ENCODE assay signal across 23 cellular contexts in the genomic region with DNA sequence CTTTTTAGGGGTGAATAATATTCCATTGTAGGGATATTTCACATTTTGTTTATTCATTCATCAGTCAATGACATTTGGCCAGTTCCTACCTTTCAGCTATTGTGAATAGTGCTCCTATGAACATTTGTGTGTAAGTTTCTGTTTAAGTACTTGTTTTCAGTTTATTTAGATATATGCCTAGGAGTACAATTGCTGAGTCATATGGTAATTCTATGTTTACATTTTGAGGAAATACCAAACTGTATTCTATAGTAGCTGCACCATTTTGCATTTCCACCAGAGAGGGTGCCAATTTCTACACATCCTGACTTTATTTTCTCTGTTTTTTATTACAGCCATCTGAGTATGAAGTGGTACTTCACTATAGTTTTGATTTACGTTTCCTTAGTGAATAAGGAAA. TPM values are rescaled to one million over a fixed set of nuclear protein-coding genes. Genes with fewer than 3 reads are reported as not detected.
A peak's percentile ranks its signal among the peaks of the same experiment; 100 is the strongest.
DNase-seq lines count a peak whose midpoint lies in the region; ATAC-seq, FAIRE-seq and TF ChIP-seq lines count a peak whose summit lies in the region.
"Had no signal": no experiment of that assay in that cellular context is flagged by ENCODE, and none has a peak within 500 bp of the region (broad histone marks: within the 10 kb centered on the region; RNA-seq: fewer than 3 reads in every experiment).

No MANE protein-coding gene starts in this region.

- 44% methylated on average over 1 of the region's 1 CpG for WGBS in A549 (ENCODE audit: missing lambda C conversion rate)

- DNase-seq in DMS53 (lab: John Stamatoyannopoulos, UW) (peak; percentile 46), DMS53 treated with DMSO at 0.1 percent for 48 hours (lab: John Stamatoyannopoulos, UW; ENCODE audit: unreplicated experiment) (no peak), A549 (ENCODE audit: low read depth in 1 of 2, low spot score in 1 of 2) (no peak), astrocyte (ENCODE audit: low read depth) (no peak), osteoblast (ENCODE audit: insufficient read length, low spot score, missing footprints) (peak; percentile 15), anterior cingulate cortex (lab: John Stamatoyannopoulos, UW) (no peak), mesothelial cell of epicardium (ENCODE audit: low spot score in 2 of 2, unreplicated experiment in 2 of 2) (no peak)
- DNase-seq: ACHN; AML-193; BE2C; CD4-positive, alpha-beta T cell; CD8-positive, alpha-beta memory T cell; DMS 273 treated with DMSO at 0.1 percent for 48 hours; DND-41; GDM1; H9 had no signal

- H2AFZ ChIP-seq in astrocyte (ENCODE audit: low read depth, low read length) (no peak overlapping the region), osteoblast (ENCODE audit: low read length) (no peak overlapping the region)
- H2AFZ ChIP-seq: GM23338 had no signal

- H3K4me1 ChIP-seq in A549, result no peaks in the 10 kb centered on the region
- no peaks in the 10 kb centered on the region for H3K4me1 ChIP-seq in astrocyte (ENCODE audit: insufficient read depth, low read length)
- H3K4me1 ChIP-seq in osteoblast (ENCODE audit: insufficient read depth, low read length), result no peaks in the 10 kb centered on the region
- H3K4me1 ChIP-seq: BE2C; BLaER1 treated with 17β-estradiol and CSF1 and Interleukin-3, amounts not matched to agents 10 nM and 100 nM had no signal

- TF ChIP-seq CTCF in A549 (IDR thresholded peaks at IDR 0.05) (no peak), astrocyte (IDR thresholded peaks at IDR 0.05; ENCODE audit: insufficient read depth, low read depth, low read length) (no peak), osteoblast (IDR thresholded peaks at IDR 0.05; ENCODE audit: extremely low read depth, low read depth, low read length) (no peak), mesothelial cell of epicardium (IDR thresholded peaks at IDR 0.05; ENCODE audit: unreplicated experiment) (no peak)

- H3K27me3 Mint-ChIP-seq in astrocyte (ENCODE audit: low read depth, unreplicated experiment), result no peaks in the 10 kb centered on the region
- peaks cover 5% of the 10 kb centered on the region for H3K27me3 Mint-ChIP-seq in mesothelial cell of epicardium (ENCODE audit: low read depth)

- no peak for ATAC-seq in A549
- ATAC-seq: GM12878, GM23338, HCT116 had no signal

- H3K4me2 ChIP-seq in A549, result no peak overlapping the region
- H3K4me2 ChIP-seq in astrocyte (ENCODE audit: low read length), result no peak overlapping the region
- no peak overlapping the region for H3K4me2 ChIP-seq in osteoblast (ENCODE audit: insufficient read depth, low read length)
- H3K4me2 ChIP-seq: BLaER1 treated with 17β-estradiol and CSF1 and Interleukin-3, amounts not matched to agents 10 nM and 100 nM; GM23338 had no signal

- H3K9ac ChIP-seq in astrocyte (ENCODE audit: low read length), result no peak overlapping the region
- H3K9ac ChIP-seq: BLaER1 treated with 17β-estradiol and CSF1 and Interleukin-3, amounts not matched to agents 10 nM and 100 nM had no signal

- H3K27ac ChIP-seq in A549 (no peak overlapping the region), astrocyte (ENCODE audit: low read depth, low read length) (no peak overlapping the region), osteoblast (ENCODE audit: low read depth, low read length) (no peak overlapping the region)
- H3K27ac ChIP-seq: 22Rv1; BLaER1 treated with 17β-estradiol and CSF1 and Interleukin-3, amounts not matched to agents 10 nM and 100 nM had no signal

- TF ChIP-seq POLR2A in A549 (IDR thresholded peaks at IDR 0.05; ENCODE audit: low read length), result no peak

- H3K4me3 Mint-ChIP-seq in astrocyte (ENCODE audit: unreplicated experiment) (no peak overlapping the region), mesothelial cell of epicardium (no peak overlapping the region)
- H3K4me3 Mint-ChIP-seq: CD14-positive monocyte; CD4-positive, alpha-beta T cell; CD8-positive, alpha-beta memory T cell; GM23338; H9 had no signal

- H3K4me3 ChIP-seq in A549 (no peak overlapping the region), astrocyte (ENCODE audit: insufficient read depth, low read depth, low read length) (no peak overlapping the region), osteoblast (ENCODE audit: insufficient read depth, low read length) (no peak overlapping the region)
- H3K4me3 ChIP-seq: BLaER1 treated with 17β-estradiol and CSF1 and Interleukin-3, amounts not matched to agents 10 nM and 100 nM; GM12878; GM23338 had no signal

- POLR2A ChIA-PET in A549 (lab: Yijun Ruan, JAX), result no interaction called here

- peaks cover 10% of the 10 kb centered on the region; the same call in 2 of the 3 replicates for H3K9me3 ChIP-seq in A549
- peaks cover 2% of the 10 kb centered on the region for H3K9me3 ChIP-seq in astrocyte (ENCODE audit: insufficient read depth, low read depth, low read length)
- H3K9me3 ChIP-seq in osteoblast (ENCODE audit: low read depth, low read length), result peaks cover 6% of the 10 kb centered on the region
- H3K9me3 ChIP-seq: BE2C had no signal

- TF ChIP-seq RAD21 in A549 (conservative IDR thresholded peaks at IDR 0.05 in 1 of 2, IDR thresholded peaks at IDR 0.05 in 1 of 2), result no peak

- TF ChIP-seq EP300 in A549 (IDR thresholded peaks at IDR 0.05), result no peak

- H3K27ac Mint-ChIP-seq in astrocyte (ENCODE audit: unreplicated experiment) (no peak overlapping the region), mesothelial cell of epicardium (no peak overlapping the region)
- H3K27ac Mint-ChIP-seq: CD14-positive monocyte; CD4-positive, alpha-beta T cell; CD8-positive, alpha-beta memory T cell; GM23338; H9 had no signal

- H3K79me2 ChIP-seq in astrocyte (ENCODE audit: insufficient read depth, low read length) (no peaks in the 10 kb centered on the region), osteoblast (ENCODE audit: insufficient read depth, low read length) (no peaks in the 10 kb centered on the region)

- H3K27me3 ChIP-seq in astrocyte (ENCODE audit: insufficient read depth, low read length), result no peaks in the 10 kb centered on the region
- H3K27me3 ChIP-seq in osteoblast (ENCODE audit: insufficient read depth, low read length), result no peaks in the 10 kb centered on the region
- H3K27me3 ChIP-seq: BE2C; BLaER1 treated with 17β-estradiol and CSF1 and Interleukin-3, amounts not matched to agents 10 nM and 100 nM had no signal

- H3K9me3 Mint-ChIP-seq in astrocyte (ENCODE audit: unreplicated experiment) (peaks cover 13% of the 10 kb centered on the region), mesothelial cell of epicardium (peaks cover 12% of the 10 kb centered on the region)

- FAIRE-seq in A549 (lab: Jason Lieb, UNC) (no peak), astrocyte (lab: Jason Lieb, UNC) (peak; percentile 29)
- FAIRE-seq: A204.1, GM12878 had no signal

- H3K4me1 Mint-ChIP-seq in astrocyte (ENCODE audit: low read depth, unreplicated experiment) (no peaks in the 10 kb centered on the region), mesothelial cell of epicardium (no peaks in the 10 kb centered on the region)
- H3K4me1 Mint-ChIP-seq: CD14-positive monocyte, GM23338 had no signal

- H3K36me3 Mint-ChIP-seq in astrocyte (ENCODE audit: low read depth, unreplicated experiment), result no peaks in the 10 kb centered on the region
- no peaks in the 10 kb centered on the region for H3K36me3 Mint-ChIP-seq in mesothelial cell of epicardium
- H3K36me3 Mint-ChIP-seq: CD14-positive monocyte had no signal

- H4K20me1 ChIP-seq in astrocyte (ENCODE audit: insufficient read depth, low read length) (no peaks in the 10 kb centered on the region), osteoblast (ENCODE audit: insufficient read depth, low read length) (no peaks in the 10 kb centered on the region)
- H4K20me1 ChIP-seq: BLaER1 treated with 17β-estradiol and CSF1 and Interleukin-3, amounts not matched to agents 10 nM and 100 nM had no signal

- CTCF ChIA-PET in A549 (lab: Yijun Ruan, JAX), result interaction anchor here (1.2 kb wide), 1 partner anchor 58 kb away, joined by 3 read pairs; no protein-coding TSS in a partner anchor

- H3K36me3 ChIP-seq in astrocyte (ENCODE audit: insufficient read depth, low read length), result no peaks in the 10 kb centered on the region
- H3K36me3 ChIP-seq in osteoblast (ENCODE audit: insufficient read depth, low read length), result no peaks in the 10 kb centered on the region
- H3K36me3 ChIP-seq: BE2C; BLaER1 treated with 17β-estradiol and CSF1 and Interleukin-3, amounts not matched to agents 10 nM and 100 nM had no signal

TF ChIP-seq in A549, 52 proteins besides CTCF, POLR2A, EP300 and RAD21:
- TF ChIP-seq HOXB5 (CRISPR knock-in tag; IDR thresholded peaks at IDR 0.05), result no peak
- TF ChIP-seq MAFK (IDR thresholded peaks at IDR 0.05; ENCODE audit: partially characterized antibody), result peak; percentile 23
- TF ChIP-seq RARB (CRISPR knock-in tag; IDR thresholded peaks at IDR 0.05), result no peak

RNA-seq across cellular contexts. Expression of gene ZNF236, which starts 54.4 kb away (rescaled TPM):
- polyA plus RNA-seq in A549 (2011; rRNA removed), result 7.5 and 7.8 TPM in 2 replicates
- polyA plus RNA-seq in A549 (2012; cell fraction: cytosol; rRNA removed), result 2.9 and 3.8 TPM in 2 replicates
- polyA plus RNA-seq in A549 (2012; cell fraction: nucleus; rRNA removed), result 7.7 and 8.4 TPM in 2 replicates
- 2.6 to 2.9 TPM (median 2.7 TPM) in 3 replicates for polyA plus RNA-seq in A549 (2017; fragmentation: RNase III; extraction: RNeasy Plus Mini Kit Qiagen cat#74134 plus additional on column Dnase treatment)
- polyA minus RNA-seq in A549 (2011; rRNA and poly(A)+ RNA removed), result 24.1 and 35.3 TPM in 2 replicates
- total RNA-seq in astrocyte, result 10.9 and 13.3 TPM in 2 replicates
- total RNA-seq in osteoblast, result 11.6 and 14.7 TPM in 2 replicates
- total RNA-seq in mesothelial cell of epicardium, result 30.8 to 32.5 TPM (median 30.8 TPM) in 3 replicates

Comparison
In these comparisons a context has a peak if more than half of its experiments do, and no peak if none do; other contexts are left out.
1. DNase-seq: peak in DMS53 (single experiment) and osteoblast (single experiment); none in DMS53 treated with DMSO at 0.1 percent for 48 hours (single experiment), A549 (0 of 2), astrocyte (single experiment), anterior cingulate cortex (0 of 58) and mesothelial cell of epicardium (0 of 2).